Comparison of ENCODE assay signal across 20 cellular contexts in genomic region chr4:28009541-28009940, GRCh38.
"Had no signal": no experiment of that assay in that cellular context is flagged by ENCODE, and none has a peak within 500 bp of the region (broad histone marks: within the 10 kb centered on the region; RNA-seq: fewer than 3 reads in every experiment).

No MANE protein-coding gene starts in this region.

- H3K4me1 ChIP-seq: gastrocnemius medialis, prostate gland, right atrium auricular region, stomach, testis, tibial artery had no signal

- H3K4me3 ChIP-seq: gastrocnemius medialis, lung, prostate gland, right atrium auricular region, stomach, testis, tibial artery had no signal

- H3K27ac ChIP-seq: gastrocnemius medialis, prostate gland, right atrium auricular region, stomach, testis, tibial artery had no signal

- H3K36me3 ChIP-seq: gastrocnemius medialis, prostate gland, right atrium auricular region, stomach, tibial artery had no signal

- H3K27me3 ChIP-seq: gastrocnemius medialis, right atrium auricular region, stomach, testis, tibial artery had no signal

- DNase-seq: cortex of kidney; effector memory CD8-positive, alpha-beta T cell; foreskin fibroblast; gastrocnemius medialis; head of caudate nucleus; kidney; mesendoderm; midbrain; naive thymus-derived CD8-positive, alpha-beta T cell; nephron progenitor cell; nucleus accumbens; stimulated activated CD4-positive, alpha-beta T cell treated with anti-CD3 and anti-CD28 coated beads, Interleukin-2, amount 100 ng/mL, for 24 hours; stimulated activated CD4-positive, alpha-beta T cell treated with anti-CD3 and anti-CD28 coated beads, Interleukin-4, amount 100 ng/mL, for 24 hours; stimulated activated naive CD4-positive, alpha-beta T cell treated with Interleukin-2 at 50 U/mL for 16 hours; stomach; testis; tibial artery had no signal

- H3K9me3 ChIP-seq: gastrocnemius medialis, prostate gland, right atrium auricular region, testis had no signal
